Comparison of ENCODE assay signal across 2 cellular contexts in genomic region chr4:51831133-51831532, GRCh38.
TF ChIP-seq lines count a peak whose summit lies in the region.

No MANE protein-coding gene starts in this region.

TF ChIP-seq in IMR-90, 13 proteins besides CTCF, POLR2A, EP300 and RAD21 (continued from another document):
- TF ChIP-seq, protein P1, sequence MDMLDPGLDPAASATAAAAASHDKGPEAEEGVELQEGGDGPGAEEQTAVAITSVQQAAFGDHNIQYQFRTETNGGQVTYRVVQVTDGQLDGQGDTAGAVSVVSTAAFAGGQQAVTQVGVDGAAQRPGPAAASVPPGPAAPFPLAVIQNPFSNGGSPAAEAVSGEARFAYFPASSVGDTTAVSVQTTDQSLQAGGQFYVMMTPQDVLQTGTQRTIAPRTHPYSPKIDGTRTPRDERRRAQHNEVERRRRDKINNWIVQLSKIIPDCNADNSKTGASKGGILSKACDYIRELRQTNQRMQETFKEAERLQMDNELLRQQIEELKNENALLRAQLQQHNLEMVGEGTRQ (IDR thresholded peaks at IDR 0.05; ENCODE audit: low read depth, low read length): no peak
- TF ChIP-seq MAZ (IDR thresholded peaks at IDR 0.05; ENCODE audit: borderline replicate concordance, low read depth, low read length) (no peak), MAFK (IDR thresholded peaks at IDR 0.05; ENCODE audit: low read depth, low read length) (no peak), NFE2L2 (IDR thresholded peaks at IDR 0.05; ENCODE audit: low read depth, low read length) (no peak), CHD1 (IDR thresholded peaks at IDR 0.05; ENCODE audit: low read depth, low read length) (no peak)
- TF ChIP-seq, protein P2, sequence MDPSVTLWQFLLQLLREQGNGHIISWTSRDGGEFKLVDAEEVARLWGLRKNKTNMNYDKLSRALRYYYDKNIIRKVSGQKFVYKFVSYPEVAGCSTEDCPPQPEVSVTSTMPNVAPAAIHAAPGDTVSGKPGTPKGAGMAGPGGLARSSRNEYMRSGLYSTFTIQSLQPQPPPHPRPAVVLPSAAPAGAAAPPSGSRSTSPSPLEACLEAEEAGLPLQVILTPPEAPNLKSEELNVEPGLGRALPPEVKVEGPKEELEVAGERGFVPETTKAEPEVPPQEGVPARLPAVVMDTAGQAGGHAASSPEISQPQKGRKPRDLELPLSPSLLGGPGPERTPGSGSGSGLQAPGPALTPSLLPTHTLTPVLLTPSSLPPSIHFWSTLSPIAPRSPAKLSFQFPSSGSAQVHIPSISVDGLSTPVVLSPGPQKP (IDR thresholded peaks at IDR 0.05; ENCODE audit: borderline replicate concordance, low read depth, low read length): no peak
TF ChIP-seq in IMR-90: peak in this region for 1.

TF ChIP-seq in GM12878, 131 proteins besides CTCF, POLR2A, EP300 and RAD21:
- TF ChIP-seq, protein P2 (IDR thresholded peaks at IDR 0.05; ENCODE audit: low read depth, low read length): no peak
- TF ChIP-seq YY1 (IDR thresholded peaks at IDR 0.05; ENCODE audit: low read depth, low read length) (peak; percentile 66; the same call in 1 of the 2 replicates), SMC3 (IDR thresholded peaks at IDR 0.05; ENCODE audit: borderline replicate concordance, low read length) (peak; percentile 90), CHD1 (IDR thresholded peaks at IDR 0.05; ENCODE audit: low read depth, low read length) (no peak), ZSCAN29 (IDR thresholded peaks at IDR 0.05) (no peak), POU2F2 (IDR thresholded peaks at IDR 0.05; ENCODE audit: borderline replicate concordance, low read depth, low read length) (peak; percentile 54; the same call in 1 of the 3 replicates)
